Comparison of ENCODE assay signal across 1 cellular context in the genomic region with DNA sequence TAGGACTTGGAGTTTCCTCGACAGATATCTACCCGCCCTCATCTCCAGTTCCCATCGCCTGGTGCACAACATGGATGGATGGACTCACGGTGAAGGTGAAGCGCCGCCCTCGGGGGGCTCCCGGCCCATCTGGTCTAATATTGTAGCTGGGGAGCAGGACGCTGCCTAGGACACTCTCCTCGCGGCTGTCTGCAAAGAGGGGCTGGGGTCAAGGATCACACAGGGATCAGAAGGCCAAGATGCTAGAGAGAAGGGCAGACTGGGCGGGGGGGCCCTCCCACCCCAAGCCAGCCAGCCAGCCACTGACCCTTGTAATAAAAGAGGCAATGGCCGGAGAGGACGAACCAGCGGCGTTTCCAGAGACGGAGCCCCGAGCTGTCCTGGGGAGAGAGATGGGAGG.
TF ChIP-seq lines count a peak whose summit lies in the region.

No MANE protein-coding gene starts in this region.

TF ChIP-seq in WTC11, 78 proteins besides CTCF, POLR2A, EP300 and RAD21:
- TF ChIP-seq, protein P1, sequence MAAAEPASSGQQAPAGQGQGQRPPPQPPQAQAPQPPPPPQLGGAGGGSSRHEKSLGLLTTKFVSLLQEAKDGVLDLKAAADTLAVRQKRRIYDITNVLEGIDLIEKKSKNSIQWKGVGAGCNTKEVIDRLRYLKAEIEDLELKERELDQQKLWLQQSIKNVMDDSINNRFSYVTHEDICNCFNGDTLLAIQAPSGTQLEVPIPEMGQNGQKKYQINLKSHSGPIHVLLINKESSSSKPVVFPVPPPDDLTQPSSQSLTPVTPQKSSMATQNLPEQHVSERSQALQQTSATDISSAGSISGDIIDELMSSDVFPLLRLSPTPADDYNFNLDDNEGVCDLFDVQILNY (CRISPR knock-in tag; IDR thresholded peaks at IDR 0.05), result no peak
- TF ChIP-seq CREB1 (CRISPR knock-in tag; IDR thresholded peaks at IDR 0.05) (no peak), NR3C1 (CRISPR knock-in tag; conservative IDR thresholded peaks at IDR 0.05; ENCODE audit: low read depth) (no peak), ATF6 (CRISPR knock-in tag; IDR thresholded peaks at IDR 0.05) (no peak), MXD4 (CRISPR knock-in tag; IDR thresholded peaks at IDR 0.05; ENCODE audit: borderline replicate concordance) (no peak), TEAD1 (CRISPR knock-in tag; IDR thresholded peaks at IDR 0.05) (no peak), NFYB (CRISPR knock-in tag; conservative IDR thresholded peaks at IDR 0.05; ENCODE audit: low read depth) (no peak), EMX1 (CRISPR knock-in tag; IDR thresholded peaks at IDR 0.05) (no peak), RORB (CRISPR knock-in tag; IDR thresholded peaks at IDR 0.05) (no peak), JUN (CRISPR knock-in tag; IDR thresholded peaks at IDR 0.05) (no peak), MYBL2 (CRISPR knock-in tag; IDR thresholded peaks at IDR 0.05) (no peak), SMAD3 (CRISPR knock-in tag; IDR thresholded peaks at IDR 0.05; ENCODE audit: borderline replicate concordance) (no peak), ZNF317 (CRISPR knock-in tag; IDR thresholded peaks at IDR 0.05; ENCODE audit: borderline replicate concordance, low read depth) (no peak), ZNF416 (CRISPR knock-in tag; IDR thresholded peaks at IDR 0.05) (no peak), OVOL2 (CRISPR knock-in tag; IDR thresholded peaks at IDR 0.05; ENCODE audit: borderline replicate concordance) (no peak), TP53 (CRISPR knock-in tag; IDR thresholded peaks at IDR 0.05) (no peak)
- TF ChIP-seq, protein P2, sequence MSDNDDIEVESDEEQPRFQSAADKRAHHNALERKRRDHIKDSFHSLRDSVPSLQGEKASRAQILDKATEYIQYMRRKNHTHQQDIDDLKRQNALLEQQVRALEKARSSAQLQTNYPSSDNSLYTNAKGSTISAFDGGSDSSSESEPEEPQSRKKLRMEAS (CRISPR knock-in tag; IDR thresholded peaks at IDR 0.05), result no peak
- TF ChIP-seq, protein P3, sequence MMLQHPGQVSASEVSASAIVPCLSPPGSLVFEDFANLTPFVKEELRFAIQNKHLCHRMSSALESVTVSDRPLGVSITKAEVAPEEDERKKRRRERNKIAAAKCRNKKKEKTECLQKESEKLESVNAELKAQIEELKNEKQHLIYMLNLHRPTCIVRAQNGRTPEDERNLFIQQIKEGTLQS (CRISPR knock-in tag; conservative IDR thresholded peaks at IDR 0.05), result no peak
- TF ChIP-seq, protein P4, sequence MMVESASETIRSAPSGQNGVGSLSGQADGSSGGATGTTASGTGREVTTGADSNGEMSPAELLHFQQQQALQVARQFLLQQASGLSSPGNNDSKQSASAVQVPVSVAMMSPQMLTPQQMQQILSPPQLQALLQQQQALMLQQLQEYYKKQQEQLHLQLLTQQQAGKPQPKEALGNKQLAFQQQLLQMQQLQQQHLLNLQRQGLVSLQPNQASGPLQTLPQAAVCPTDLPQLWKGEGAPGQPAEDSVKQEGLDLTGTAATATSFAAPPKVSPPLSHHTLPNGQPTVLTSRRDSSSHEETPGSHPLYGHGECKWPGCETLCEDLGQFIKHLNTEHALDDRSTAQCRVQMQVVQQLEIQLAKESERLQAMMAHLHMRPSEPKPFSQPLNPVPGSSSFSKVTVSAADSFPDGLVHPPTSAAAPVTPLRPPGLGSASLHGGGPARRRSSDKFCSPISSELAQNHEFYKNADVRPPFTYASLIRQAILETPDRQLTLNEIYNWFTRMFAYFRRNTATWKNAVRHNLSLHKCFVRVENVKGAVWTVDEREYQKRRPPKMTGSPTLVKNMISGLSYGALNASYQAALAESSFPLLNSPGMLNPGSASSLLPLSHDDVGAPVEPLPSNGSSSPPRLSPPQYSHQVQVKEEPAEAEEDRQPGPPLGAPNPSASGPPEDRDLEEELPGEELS (CRISPR knock-in tag; IDR thresholded peaks at IDR 0.05), result no peak
